Comparison of ENCODE assay signal across 22 cellular contexts in the genomic region with DNA sequence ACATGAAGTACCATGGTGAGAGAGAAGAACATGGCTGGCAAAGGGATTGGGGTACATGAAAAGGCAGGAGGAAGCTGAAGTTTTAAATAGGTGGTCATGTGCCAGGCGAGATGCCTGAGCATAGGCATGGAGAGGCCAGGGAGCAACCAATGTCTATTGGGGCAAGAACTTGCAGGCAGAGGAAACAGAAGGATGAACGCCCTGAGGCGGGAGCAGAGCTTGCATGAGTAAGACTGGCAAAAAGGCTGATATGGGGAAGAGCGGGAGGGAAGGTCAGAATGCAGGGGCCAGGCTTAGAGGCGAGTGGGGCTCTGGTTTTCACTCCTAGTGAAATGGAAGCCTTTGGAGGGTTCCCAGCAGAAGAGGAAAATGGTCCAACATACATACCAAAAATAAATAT. TPM values are rescaled to one million over a fixed set of nuclear protein-coding genes. Genes with fewer than 3 reads are reported as not detected.
A peak's percentile ranks its signal among the peaks of the same experiment; 100 is the strongest.
DNase-seq lines count a peak whose midpoint lies in the region; ATAC-seq and TF ChIP-seq lines count a peak whose summit lies in the region.
"Had no signal": no experiment of that assay in that cellular context is flagged by ENCODE, and none has a peak within 500 bp of the region (broad histone marks: within the 10 kb centered on the region; RNA-seq: fewer than 3 reads in every experiment).

No MANE protein-coding gene starts in this region.

- no peak overlapping the region for H3K4me3 ChIP-seq in mucosa of descending colon
- H3K4me3 ChIP-seq: K562, MG63 had no signal

- intact Hi-C loops in mucosa of descending colon (cut with DNase I, micrococcal nuclease) = no loop called here

- H3K36me3 Mint-ChIP-seq in activated naive CD4-positive, alpha-beta T cell treated with anti-CD3 and anti-CD28 coated beads, Interleukin-2, amount 50 U/mL, for 72 hours = peaks cover 0 to 4% of the 10 kb centered on the region in 2 donors
- H3K36me3 Mint-ChIP-seq in osteocyte (ENCODE audit: unreplicated experiment) = no peaks in the 10 kb centered on the region
- H3K36me3 Mint-ChIP-seq: CD8-positive, alpha-beta T cell had no signal

- H3K27me3 ChIP-seq in foreskin keratinocyte = no peaks in the 10 kb centered on the region
- H3K27me3 ChIP-seq: MG63 had no signal

- peak; percentile 75 for ATAC-seq in foreskin keratinocyte
- no peak for ATAC-seq in mucosa of descending colon
- no peak for ATAC-seq in GM21723 (IDR thresholded peaks at IDR 0.05; ENCODE audit: unreplicated experiment)
- no peak for ATAC-seq in activated naive CD4-positive, alpha-beta T cell treated with anti-CD3 and anti-CD28 coated beads, Interleukin-2, amount 50 U/mL, for 72 hours
- ATAC-seq: CD8-positive, alpha-beta T cell; HepG2; K562 had no signal

- H3K36me3 ChIP-seq in mucosa of descending colon (ENCODE audit: low read depth) = no peaks in the 10 kb centered on the region
- H3K36me3 ChIP-seq: MG63 had no signal

- peaks cover 0 to 2% of the 10 kb centered on the region in 2 donors for H3K9me3 Mint-ChIP-seq in activated naive CD4-positive, alpha-beta T cell treated with anti-CD3 and anti-CD28 coated beads, Interleukin-2, amount 50 U/mL, for 72 hours
- H3K9me3 Mint-ChIP-seq in osteocyte (ENCODE audit: unreplicated experiment) = peaks cover 5% of the 10 kb centered on the region
- H3K9me3 Mint-ChIP-seq: CD8-positive, alpha-beta T cell had no signal

- H3K4me1 Mint-ChIP-seq in osteocyte (ENCODE audit: unreplicated experiment) = peaks cover 25% of the 10 kb centered on the region

- DNase-seq in ELR (ENCODE audit: low read depth) (peak; percentile 47), NCI-H69 (lab: John Stamatoyannopoulos, UW) (peak; percentile 47), foreskin keratinocyte (peak in 1 of 2 donors; percentile 61), mucosa of descending colon (no peak), osteocyte (ENCODE audit: extremely low spot score, unreplicated experiment) (no peak)
- no peak for DNase-seq in activated naive CD4-positive, alpha-beta T cell treated with anti-CD3 and anti-CD28 coated beads, Interleukin-2, amount 50 U/mL, for 72 hours (ENCODE audit: low spot score in 2 of 2)
- DNase-seq: Caco-2; CD8-positive, alpha-beta T cell; H7; Kasumi-1; MG63; NCI-H2029; NCI-H446 treated with DMSO at 0.1 percent for 48 hours; NCI-H526; SHP77 had no signal

- H3K9me3 ChIP-seq in mucosa of descending colon = no peaks in the 10 kb centered on the region
- H3K9me3 ChIP-seq: Caco-2, MG63 had no signal

- H3K4me1 ChIP-seq in foreskin keratinocyte = peaks cover 7% of the 10 kb centered on the region
- no peaks in the 10 kb centered on the region for H3K4me1 ChIP-seq in mucosa of descending colon (ENCODE audit: low read depth)
- H3K4me1 ChIP-seq: Caco-2 had no signal

- peaks cover 3% of the 10 kb centered on the region for H3K27me3 Mint-ChIP-seq in osteocyte (ENCODE audit: unreplicated experiment)

- no peak overlapping the region for H3K27ac ChIP-seq in foreskin keratinocyte
- H3K27ac ChIP-seq: C4-2B, RWPE1 had no signal

- H3K27ac Mint-ChIP-seq in activated naive CD4-positive, alpha-beta T cell treated with anti-CD3 and anti-CD28 coated beads, Interleukin-2, amount 50 U/mL, for 72 hours = no peak overlapping the region
- no peak overlapping the region for H3K27ac Mint-ChIP-seq in osteocyte (ENCODE audit: unreplicated experiment)
- H3K27ac Mint-ChIP-seq: CD8-positive, alpha-beta T cell had no signal

- no peak for TF ChIP-seq CTCF in foreskin keratinocyte (conservative IDR thresholded peaks at IDR 0.05)
- no peak for TF ChIP-seq CTCF in mucosa of descending colon (IDR thresholded peaks at IDR 0.05)
- TF ChIP-seq CTCF in osteocyte (IDR thresholded peaks at IDR 0.05) = no peak

- H3K4me3 Mint-ChIP-seq in osteocyte (ENCODE audit: unreplicated experiment) = no peak overlapping the region
- H3K4me3 Mint-ChIP-seq: CD8-positive, alpha-beta T cell had no signal

RNA-seq across cellular contexts. Expression of a gene that starts 52.5 kb away (rescaled TPM):
- 0.11 and 0.14 TPM in 2 replicates for total RNA-seq in foreskin keratinocyte
- polyA plus RNA-seq in foreskin keratinocyte = 0.03 and 0.08 TPM in 2 replicates
- total RNA-seq in mucosa of descending colon = 1 to 10 TPM; 1.8 to 3.4 (median 2.4) TPM
- total RNA-seq in activated naive CD4-positive, alpha-beta T cell treated with anti-CD3 and anti-CD28 coated beads, Interleukin-2, amount 50 U/mL, for 72 hours = not detected
- not detected in 2 replicates for total RNA-seq in osteocyte
- total RNA-seq: A673; CD8-positive, alpha-beta T cell; HepG2; HT1080; K562 had no signal
- polyA plus RNA-seq: HepG2 had no signal

Comparison
In these comparisons a context has a peak if more than half of its experiments do, and no peak if none do; other contexts are left out.
1. DNase-seq: peak in ELR (single experiment) and NCI-H69 (single experiment); none in mucosa of descending colon (0 of 3), activated naive CD4-positive, alpha-beta T cell treated with anti-CD3 and anti-CD28 coated beads, Interleukin-2, amount 50 U/mL, for 72 hours (0 of 2) and osteocyte (single experiment).